35 cellular contexts compared by ENCODE assay signal in the genomic region with DNA sequence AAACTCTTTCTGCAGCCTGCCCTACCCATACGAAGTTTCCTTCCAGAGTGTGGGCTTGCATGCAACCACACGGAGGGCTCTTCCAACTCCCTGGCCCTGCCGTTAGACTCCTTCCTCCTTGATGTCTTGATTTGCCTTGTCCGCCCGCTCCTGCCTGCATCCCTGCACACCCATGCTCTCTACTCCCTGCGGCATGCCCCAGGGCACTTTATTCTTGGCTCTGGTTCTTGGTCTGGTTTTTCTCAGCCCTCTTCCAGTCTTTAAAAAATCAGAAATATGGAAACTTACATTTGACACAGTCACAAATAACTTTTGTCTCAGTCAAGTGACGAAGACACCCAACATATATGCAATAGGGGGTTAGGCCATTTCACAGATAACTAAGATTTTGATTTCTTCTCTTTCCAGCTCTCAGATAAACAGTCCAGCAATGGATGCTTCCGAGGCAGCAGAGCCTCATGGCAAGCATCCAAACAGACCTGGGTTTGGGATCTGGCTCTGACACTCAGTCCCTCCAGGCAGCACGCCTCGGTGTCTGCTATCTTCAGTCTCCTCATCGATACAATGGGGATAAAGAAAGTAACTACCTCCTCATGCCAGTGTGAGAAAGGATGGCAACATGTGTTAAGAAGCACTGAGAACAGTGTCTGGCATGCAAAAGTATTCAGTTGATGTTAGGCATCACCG. TPM values are rescaled to one million over a fixed set of nuclear protein-coding genes. Genes with fewer than 3 reads are reported as not detected.
"Had no signal": no experiment of that assay in that cellular context is flagged by ENCODE, and none has a peak within 500 bp of the region (broad histone marks: within the 10 kb centered on the region; RNA-seq: fewer than 3 reads in every experiment).

No MANE protein-coding gene starts in this region.

- ATAC-seq: activated CD4-positive, alpha-beta T cell treated with anti-CD3 and anti-CD28 coated beads for 36 hours; activated CD4-positive, CD25-positive, alpha-beta regulatory T cell treated with anti-CD3 and anti-CD28 coated beads, Interleukin-2, amount 50 U/mL, for 24 hours; activated naive CD4-positive, alpha-beta T cell treated with anti-CD3 and anti-CD28 coated beads, Interleukin-2, amount 50 U/mL, for 72 hours; activated T-cell treated with anti-CD3 and anti-CD28 coated beads, Interleukin-2, amount 50 U/mL, for 4 hours; PC-3 had no signal

- H3K4me1 Mint-ChIP-seq: activated CD4-positive, alpha-beta T cell treated with anti-CD3 and anti-CD28 coated beads for 36 hours; activated CD4-positive, alpha-beta T cell treated with anti-CD3 and anti-CD28 coated beads, Interleukin-2, amount 10 ng/mL, durations not matched to agents 7 days and 5 days had no signal

- H3K4me3 Mint-ChIP-seq: activated CD4-positive, alpha-beta T cell treated with anti-CD3 and anti-CD28 coated beads for 36 hours; activated CD4-positive, alpha-beta T cell treated with anti-CD3 and anti-CD28 coated beads, Interleukin-2, amount 10 ng/mL, durations not matched to agents 7 days and 5 days; activated naive CD4-positive, alpha-beta T cell treated with anti-CD3 and anti-CD28 coated beads for 36 hours; activated T-cell treated with anti-CD3 and anti-CD28 coated beads, Interleukin-2, amount 50 U/mL, for 4 hours; activated T-helper 1 cell treated with anti-CD3 and anti-CD28 coated beads, Interleukin-12 subunit alpha, Interleukin-12 subunit beta, Interleukin-2, Interleukin-4 antibody, amounts not matched to agents 30 ng/mL and 10 ng/mL and 1 ng/mL, durations not matched to agents 14 hours and 24 hours and 36 hours; brain; T-helper 1 cell treated with Interleukin-12 subunit alpha and Interleukin-12 subunit beta and Interleukin-4 antibody, amounts not matched to agents 30 μg/mL and 1 μg/mL, for 36 hours; T-helper 2 cell treated with Interferon-gamma antibody and Interleukin-4, amounts not matched to agents 5 μg/mL and 100 μg/mL, for 36 hours had no signal

- H3K36me3 Mint-ChIP-seq: activated naive CD4-positive, alpha-beta T cell treated with anti-CD3 and anti-CD28 coated beads, Interleukin-2, amount 50 U/mL, for 72 hours; brain had no signal

- H3K4me2 ChIP-seq: KMS-11 had no signal

- H3K9me3 ChIP-seq: adrenal gland, Peyer's patch had no signal

- H3K4me1 ChIP-seq: adrenal gland, Peyer's patch had no signal

- H3K9me3 Mint-ChIP-seq: activated naive CD4-positive, alpha-beta T cell treated with anti-CD3 and anti-CD28 coated beads for 36 hours; activated T-cell treated with anti-CD3 and anti-CD28 coated beads, Interleukin-2, amount 50 U/mL, for 4 hours; activated T-helper 1 cell treated with anti-CD3 and anti-CD28 coated beads, Interleukin-12 subunit alpha, Interleukin-12 subunit beta, Interleukin-2, Interleukin-4 antibody, amounts not matched to agents 30 ng/mL and 10 ng/mL and 1 ng/mL, durations not matched to agents 14 hours and 24 hours and 36 hours; brain; T-helper 2 cell treated with Interferon-gamma antibody and Interleukin-4, amounts not matched to agents 5 μg/mL and 100 μg/mL, for 36 hours had no signal

- H3K27me3 ChIP-seq: adrenal gland, Peyer's patch had no signal

- H3K27ac Mint-ChIP-seq: activated CD4-positive, alpha-beta T cell treated with anti-CD3 and anti-CD28 coated beads for 36 hours; activated CD4-positive, alpha-beta T cell treated with anti-CD3 and anti-CD28 coated beads, Interleukin-2, amount 10 ng/mL, durations not matched to agents 7 days and 5 days; activated naive CD4-positive, alpha-beta T cell treated with anti-CD3 and anti-CD28 coated beads for 36 hours; activated naive CD4-positive, alpha-beta T cell treated with anti-CD3 and anti-CD28 coated beads, Interleukin-2, amount 50 U/mL, for 72 hours; activated T-helper 1 cell treated with anti-CD3 and anti-CD28 coated beads, Interleukin-12 subunit alpha, Interleukin-12 subunit beta, Interleukin-2, Interleukin-4 antibody, amounts not matched to agents 30 ng/mL and 10 ng/mL and 1 ng/mL, durations not matched to agents 14 hours and 24 hours and 36 hours; T-helper 1 cell treated with Interleukin-12 subunit alpha and Interleukin-12 subunit beta and Interleukin-4 antibody, amounts not matched to agents 30 μg/mL and 1 μg/mL, for 36 hours; T-helper 2 cell treated with Interferon-gamma antibody and Interleukin-4, amounts not matched to agents 5 μg/mL and 100 μg/mL, for 36 hours had no signal

- H3K27me3 Mint-ChIP-seq: activated CD4-positive, alpha-beta T cell treated with anti-CD3 and anti-CD28 coated beads for 36 hours; activated CD4-positive, alpha-beta T cell treated with anti-CD3 and anti-CD28 coated beads, Interleukin-2, amount 10 ng/mL, durations not matched to agents 7 days and 5 days; brain had no signal

- H3K9ac ChIP-seq: KMS-11 had no signal

- DNase-seq: activated CD4-positive, alpha-beta T cell treated with anti-CD3 and anti-CD28 coated beads for 36 hours; activated CD4-positive, alpha-beta T cell treated with anti-CD3 and anti-CD28 coated beads, Interleukin-2, amount 10 ng/mL, durations not matched to agents 7 days and 5 days; activated CD4-positive, alpha-beta T cell treated with anti-CD3 and anti-CD28 coated beads, Interleukin-2, amount 50 U/mL, for 48 hours; activated CD8-positive, alpha-beta memory T cell treated with anti-CD3 and anti-CD28 coated beads, Interleukin-2, amount 50 U/mL, for 4 hours; activated gamma-delta T cell treated with Interleukin-2 at 50 U/mL for 16 hours; activated naive CD4-positive, alpha-beta T cell treated with anti-CD3 and anti-CD28 coated beads for 36 hours; activated T-cell treated with anti-CD3 and anti-CD28 coated beads for 4 hours; activated T-cell treated with anti-CD3 and anti-CD28 coated beads, Interleukin-2, amount 50 U/mL, for 4 hours; adrenal gland; caudate nucleus; cerebellar nuclear complex; MM.1S; NCI-H1092; NCI-H1436 treated with DMSO at 0.1 percent for 48 hours; NCI-H1694 treated with DMSO at 0.1 percent for 48 hours; NCI-H2029; NCI-H2107; NCI-H2171; NCI-H510A; NCI-H526; NCI-H748 treated with DMSO at 0.1 percent for 48 hours; NK-92 treated with Interleukin-12 subunit alpha and Interleukin-12 subunit beta, amount 100 ng/mL, for 24 hours; PC-3; Peyer's patch; RPMI8226; SIG-M5 had no signal

- H3K36me3 ChIP-seq: adrenal gland, Peyer's patch had no signal

- H3K27ac ChIP-seq: adrenal gland, KMS-11, Peyer's patch had no signal

- H3K4me3 ChIP-seq: adrenal gland, Peyer's patch had no signal

RNA-seq across cellular contexts. Expression of a gene that starts 15.7 kb away (rescaled TPM):
- total RNA-seq: activated CD4-positive, alpha-beta T cell treated with anti-CD3 and anti-CD28 coated beads for 36 hours; activated CD4-positive, alpha-beta T cell treated with anti-CD3 and anti-CD28 coated beads, Interleukin-2, amount 10 ng/mL, durations not matched to agents 7 days and 5 days; activated naive CD4-positive, alpha-beta T cell treated with anti-CD3 and anti-CD28 coated beads for 36 hours; activated naive CD4-positive, alpha-beta T cell treated with anti-CD3 and anti-CD28 coated beads, Interleukin-2, amount 50 U/mL, for 72 hours; activated T-cell treated with anti-CD3 and anti-CD28 coated beads, Interleukin-2, amount 50 U/mL, for 4 hours; activated T-helper 1 cell treated with anti-CD3 and anti-CD28 coated beads, Interleukin-12 subunit alpha, Interleukin-12 subunit beta, Interleukin-2, Interleukin-4 antibody, amounts not matched to agents 30 ng/mL and 10 ng/mL and 1 ng/mL, durations not matched to agents 14 hours and 24 hours and 36 hours; bronchial epithelial cell; LHCN-M2; PC-3; Peyer's patch had no signal
